Comparison of ENCODE assay signal across 8 cellular contexts in genomic region chr17:49997773-49998703, GRCh38. TPM values are rescaled to one million over a fixed set of nuclear protein-coding genes. Genes with fewer than 3 reads are reported as not detected.
DNase-seq lines count a peak whose midpoint lies in the region; ATAC-seq, FAIRE-seq and TF ChIP-seq lines count a peak whose summit lies in the region.

No MANE protein-coding gene starts in this region.

- H3K36me3 ChIP-seq in Peyer's patch (no peaks in the 10 kb centered on the region), neural progenitor cell (no peaks in the 10 kb centered on the region)

- DNase-seq in AG04449 (ENCODE audit: low read depth, low spot score) (peak; percentile 10), GM19239 (ENCODE audit: insufficient read length, low spot score) (peak; percentile 89), LNCaP clone FGC (ENCODE audit: low read depth) (peak; percentile 54), Peyer's patch (peak; percentile 62 to 85 (median 72)), fibroblast of peridontal ligament (ENCODE audit: extremely low read depth) (peak; percentile 82), neural progenitor cell (ENCODE audit: low spot score) (peak; percentile 94)
- DNase-seq in activated T-cell treated with anti-CD3 and anti-CD28 coated beads, Interleukin-2, amount 50 U/mL, for 48 hours: peak; percentile 89 to 91
- peak; percentile 88 for DNase-seq in stimulated activated naive CD8-positive, alpha-beta T cell treated with anti-CD3 and anti-CD28 coated beads, Interleukin-15, Interleukin-2, amounts not matched to agents 100 U/mL and 50 U/mL, for 24 hours

- no peaks in the 10 kb centered on the region for H3K9me3 ChIP-seq in Peyer's patch
- H3K9me3 ChIP-seq in neural progenitor cell (ENCODE audit: low read depth): no peaks in the 10 kb centered on the region

- FAIRE-seq in GM19239 (lab: Jason Lieb, UNC): peak; percentile 68

- no peak overlapping the region for H3K27ac Mint-ChIP-seq in neural progenitor cell

- H3K4me1 Mint-ChIP-seq in neural progenitor cell: peaks cover 22% of the 10 kb centered on the region

- H3K4me3 ChIP-seq in AG04449 (ENCODE audit: low read depth, low read length) (no peak overlapping the region), LNCaP clone FGC (ENCODE audit: low read depth, low read length) (no peak overlapping the region), Peyer's patch (no peak overlapping the region), neural progenitor cell (no peak overlapping the region)

- H2AFZ ChIP-seq in neural progenitor cell (replicated peaks): peak overlapping the region; percentile 93

- no peaks in the 10 kb centered on the region for H4K20me1 ChIP-seq in neural progenitor cell (ENCODE audit: low read depth)

- no peak overlapping the region for H3K27ac ChIP-seq in Peyer's patch
- no peak overlapping the region for H3K27ac ChIP-seq in neural progenitor cell

- H3K36me3 Mint-ChIP-seq in neural progenitor cell: no peaks in the 10 kb centered on the region

- peak overlapping the region; percentile 7 for H3K4me3 Mint-ChIP-seq in neural progenitor cell

- peaks cover 0 to 31% (median 18%) of the 10 kb centered on the region in 4 donors for H3K4me1 ChIP-seq in Peyer's patch
- peaks cover 13% of the 10 kb centered on the region for H3K4me1 ChIP-seq in neural progenitor cell

- POLR2A ChIA-PET in AG04449 (lab: Yijun Ruan, JAX): no interaction called here

- no peaks in the 10 kb centered on the region for H3K9me3 Mint-ChIP-seq in neural progenitor cell

- H3K9ac ChIP-seq in neural progenitor cell: no peak overlapping the region

- peaks cover 31% of the 10 kb centered on the region for H3F3A ChIP-seq in neural progenitor cell (ENCODE audit: low read depth)

- H3K27me3 ChIP-seq in Peyer's patch (peaks cover 0 to 17% of the 10 kb centered on the region in 2 donors), neural progenitor cell (peaks cover 92% of the 10 kb centered on the region)

- TF ChIP-seq CTCF in AG04449 (IDR thresholded peaks at IDR 0.05; ENCODE audit: insufficient read depth, low read length, missing control alignments): peak; percentile 85
- TF ChIP-seq CTCF in LNCaP clone FGC (IDR thresholded peaks at IDR 0.05; ENCODE audit: control insufficient read depth, extremely low read depth, insufficient read depth): peak; percentile 84
- TF ChIP-seq CTCF in Peyer's patch (IDR thresholded peaks at IDR 0.05): peak; percentile 74 to 98 (median 92)
- TF ChIP-seq CTCF in neural progenitor cell (IDR thresholded peaks at IDR 0.05): peak; percentile 94

- no peak overlapping the region for H3K4me2 ChIP-seq in neural progenitor cell

- no peaks in the 10 kb centered on the region for H3K79me2 ChIP-seq in neural progenitor cell (ENCODE audit: low read depth)

- CTCF ChIA-PET in AG04449 (lab: Yijun Ruan, JAX): interaction anchor here (0.6 to 12.0 kb wide), 78 partner anchors 8 to 590 kb away, joined by 3 to 753 read pairs (median 10); partner anchors contain the start of genes DLX4, KAT7, PDK2 and SLC35B1

- peak; percentile 85 for ATAC-seq in stimulated activated naive CD8-positive, alpha-beta T cell treated with anti-CD3 and anti-CD28 coated beads, Interleukin-15, Interleukin-2, amounts not matched to agents 100 U/mL and 50 U/mL, for 24 hours

- peaks cover 50% of the 10 kb centered on the region for H3K27me3 Mint-ChIP-seq in neural progenitor cell (ENCODE audit: insufficient read depth, low read depth)

- TF ChIP-seq POLR2A in Peyer's patch (IDR thresholded peaks at IDR 0.05): no peak

RNA-seq across cellular contexts. Expression of gene DLX3, which starts 3.0 kb away (rescaled TPM):
- total RNA-seq in Peyer's patch (not detected), neural progenitor cell (ENCODE audit: low replicate concordance) (0.04 and 0.87 TPM in 2 replicates)

RNA-seq across cellular contexts. Expression of gene DLX4, which starts 29.0 kb away (rescaled TPM):
- total RNA-seq in Peyer's patch (not detected), neural progenitor cell (ENCODE audit: low replicate concordance) (0.53 TPM in 1 of 2 replicates, not detected in the other)

RNA-seq across cellular contexts. Expression of gene ITGA3, which starts 57.9 kb away (rescaled TPM):
- 100 to 1,000 TPM in 3 of 4 donors, 10 to 100 TPM in 1; 71.0 to 285 (median 247) TPM for total RNA-seq in Peyer's patch
- 7.7 and 11.9 TPM in 2 replicates for total RNA-seq in neural progenitor cell (ENCODE audit: low replicate concordance)

Comparison
In these comparisons a context has a peak if more than half of its experiments do, and no peak if none do; other contexts are left out.
1. DNase-seq: peak in every context shown above with its lines; median percentile 94 in neural progenitor cell; 90 in activated T-cell treated with anti-CD3 and anti-CD28 coated beads, Interleukin-2, amount 50 U/mL, for 48 hours; 89 in GM19239; 88 in stimulated activated naive CD8-positive, alpha-beta T cell treated with anti-CD3 and anti-CD28 coated beads, Interleukin-15, Interleukin-2, amounts not matched to agents 100 U/mL and 50 U/mL, for 24 hours; 82 in fibroblast of peridontal ligament; 72 in Peyer's patch; 54 in LNCaP clone FGC; 10 in AG04449.